1 cellular context compared by ENCODE assay signal in the genomic region with DNA sequence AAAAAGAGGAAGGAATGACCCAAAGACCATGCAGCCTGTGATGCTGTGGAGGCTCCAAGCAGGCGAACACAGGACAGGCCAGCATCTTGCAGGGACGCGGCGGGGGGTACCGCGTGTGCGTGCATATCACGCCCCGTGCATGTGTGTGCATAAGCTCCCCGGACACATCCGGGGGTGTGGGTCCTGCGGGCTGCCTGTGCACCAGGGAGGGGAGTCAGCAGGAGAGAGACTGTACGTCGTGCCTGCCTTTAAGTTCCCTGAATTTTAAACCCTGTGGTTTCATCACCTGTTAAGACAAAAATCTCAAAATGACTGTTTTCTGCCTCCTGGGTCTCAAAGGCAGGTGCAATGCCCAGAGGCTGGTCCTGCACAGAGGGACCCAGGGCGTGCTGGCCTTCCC.
TF ChIP-seq lines count a peak whose summit lies in the region.

No MANE protein-coding gene starts in this region.

TF ChIP-seq in GM12878, 131 proteins besides CTCF, POLR2A, EP300 and RAD21:
- TF ChIP-seq ZSCAN29 (IDR thresholded peaks at IDR 0.05) (no peak), RUNX3 (IDR thresholded peaks at IDR 0.05; ENCODE audit: low read length) (peak; percentile 76), EED (IDR thresholded peaks at IDR 0.05; ENCODE audit: low read depth) (peak; percentile 48; the same call in 1 of the 2 replicates), JUNB (IDR thresholded peaks at IDR 0.05) (peak; percentile 28; the same call in 1 of the 2 replicates)
TF ChIP-seq in GM12878: peak in this region for 3.
